19 cellular contexts compared by ENCODE assay signal in the genomic region with DNA sequence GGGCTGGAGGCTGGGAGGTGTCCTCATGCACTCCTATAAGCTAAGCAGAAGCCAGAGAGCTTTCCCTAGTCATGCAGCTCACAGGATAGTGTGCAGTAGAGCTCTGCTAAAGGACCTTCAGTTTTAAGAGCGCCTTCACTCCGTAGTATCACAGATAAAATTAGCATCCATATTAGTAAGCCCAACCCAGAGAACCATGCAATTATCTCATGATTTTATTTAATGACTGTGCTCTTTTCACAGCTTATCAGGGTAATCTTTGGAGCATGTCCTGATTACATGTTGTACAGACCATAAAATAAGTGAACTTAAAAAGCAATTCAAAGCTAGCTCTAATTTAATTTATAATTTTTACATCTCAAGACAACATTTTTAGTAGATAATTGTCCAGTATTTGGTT.
DNase-seq lines count a peak whose midpoint lies in the region; ATAC-seq, FAIRE-seq and TF ChIP-seq lines count a peak whose summit lies in the region.
"Had no signal": no experiment of that assay in that cellular context is flagged by ENCODE, and none has a peak within 500 bp of the region (broad histone marks: within the 10 kb centered on the region; RNA-seq: fewer than 3 reads in every experiment).

No MANE protein-coding gene starts in this region.

- no peak overlapping the region for H2BK15ac ChIP-seq in H9 (ENCODE audit: low read depth, low read length)

- H2AK5ac ChIP-seq in H9 (ENCODE audit: insufficient read length, low read length), result no peak overlapping the region

- no CpG with 5 or more reads among the region's 2 CpGs for WGBS in H9 (ENCODE audit: extremely low coverage, insufficient read length, low lambda C conversion rate)

- in situ Hi-C loops in gastrocnemius medialis (cut with MboI; ENCODE audit: low sequenced_read_pairs in 4 of 4), result loop anchor here in 2 of 4 donors (25.0 kb wide), 1 partner anchor 135 kb away; no protein-coding TSS in a partner anchor

- H3K27me3 Mint-ChIP-seq in H9 (ENCODE audit: low read depth), result no peaks in the 10 kb centered on the region
- H3K27me3 Mint-ChIP-seq in endothelial cell (ENCODE audit: unreplicated experiment), result peaks cover 4% of the 10 kb centered on the region

- H3K27ac Mint-ChIP-seq in H9, result peak overlapping the region in 2 of 3 experiments; percentile 35 to 60; a peak in 4 of 7 replicates
- H3K27ac Mint-ChIP-seq in endothelial cell (ENCODE audit: unreplicated experiment), result peak overlapping the region; percentile 25
- H3K27ac Mint-ChIP-seq: CD4-positive, CD25-positive, alpha-beta regulatory T cell; HFFc6 had no signal

- H3K4me1 ChIP-seq in H9 (ENCODE audit: insufficient read depth, low read length) (peaks cover 9% of the 10 kb centered on the region), gastrocnemius medialis (peaks cover 71 to 81% of the 10 kb centered on the region in 2 donors)

- H3K36me3 Mint-ChIP-seq in H9 (ENCODE audit: insufficient read depth in 1 of 3, low read depth in 3 of 3), result peaks cover 0 to 10% (median 3%) of the 10 kb centered on the region in 3 experiments; a peak in 3 of 7 replicates
- no peaks in the 10 kb centered on the region for H3K36me3 Mint-ChIP-seq in endothelial cell (ENCODE audit: low read depth, unreplicated experiment)
- H3K36me3 Mint-ChIP-seq: CD4-positive, CD25-positive, alpha-beta regulatory T cell had no signal

- H3K14ac ChIP-seq in H9 (ENCODE audit: insufficient read depth, low read length), result no peak overlapping the region

- no peak overlapping the region for H2BK12ac ChIP-seq in H9 (ENCODE audit: insufficient read length, low read depth, low read length)

- intact Hi-C loops in gastrocnemius medialis (cut with DNase I; ENCODE audit: low total_unique reads), result no loop called here

- H3K27me3 ChIP-seq in H9 (ENCODE audit: insufficient read depth, low read length), result no peaks in the 10 kb centered on the region
- no peaks in the 10 kb centered on the region for H3K27me3 ChIP-seq in gastrocnemius medialis

- H3K4me1 Mint-ChIP-seq in H9 (peaks cover 57 to 61% of the 10 kb centered on the region in 2 experiments), endothelial cell (ENCODE audit: unreplicated experiment) (peaks cover 54% of the 10 kb centered on the region)
- H3K4me1 Mint-ChIP-seq: CD4-positive, CD25-positive, alpha-beta regulatory T cell had no signal

- no peak overlapping the region for H4K8ac ChIP-seq in H9 (replicated peaks; ENCODE audit: insufficient read length, low read depth, low read length)

- H2BK5ac ChIP-seq in H9 (ENCODE audit: insufficient read length, low read length), result no peak overlapping the region

- H3K79me2 ChIP-seq in H9 (ENCODE audit: insufficient read depth, low read length), result peaks cover 3% of the 10 kb centered on the region; the same call in 1 of the 2 replicates

- H3K9ac ChIP-seq in H9 (ENCODE audit: extremely low read depth, insufficient read length, low read length), result no peak overlapping the region

- H3K23ac ChIP-seq in H9 (ENCODE audit: insufficient read length, low read depth, low read length), result no peak overlapping the region

- TF ChIP-seq POLR2A in gastrocnemius medialis (IDR thresholded peaks at IDR 0.05), result no peak

- H3K9me3 Mint-ChIP-seq in H9 (no peaks in the 10 kb centered on the region; a peak in 1 of 5 replicates), endothelial cell (ENCODE audit: unreplicated experiment) (no peaks in the 10 kb centered on the region)
- H3K9me3 Mint-ChIP-seq: CD4-positive, CD25-positive, alpha-beta regulatory T cell; HFFc6 had no signal

- H3K36me3 ChIP-seq in gastrocnemius medialis, result no peaks in the 10 kb centered on the region

- no peaks in the 10 kb centered on the region for H4K20me1 ChIP-seq in H9 (ENCODE audit: control insufficient read depth, insufficient read depth, insufficient read length)

- ATAC-seq in gastrocnemius medialis, result no peak
- ATAC-seq: HepG2, Panc1 had no signal

- peaks cover under 1% of the 10 kb centered on the region for H3K23me2 ChIP-seq in H9 (ENCODE audit: insufficient read length, low read depth, low read length, poor library complexity, severe bottlenecking)

- no peak overlapping the region for H2BK120ac ChIP-seq in H9 (ENCODE audit: low read depth, low read length, poor library complexity, severe bottlenecking)

- no peak overlapping the region for H2AFZ ChIP-seq in H9 (ENCODE audit: low read length)

- H3K79me1 ChIP-seq in H9 (ENCODE audit: insufficient read depth, low read depth, low read length, poor library complexity, severe bottlenecking), result no peaks in the 10 kb centered on the region

- H3K56ac ChIP-seq in H9 (ENCODE audit: insufficient read length, low read depth, low read length), result no peak overlapping the region

- H3T11ph ChIP-seq in H9 (ENCODE audit: low read length), result no peak overlapping the region

- no peak overlapping the region for H2BK20ac ChIP-seq in H9 (ENCODE audit: low read depth, low read length, poor library complexity, severe bottlenecking)

- H3K18ac ChIP-seq in H9 (ENCODE audit: insufficient read length, low read depth, low read length), result no peak overlapping the region

- no peak overlapping the region for H3K4me2 ChIP-seq in H9 (ENCODE audit: insufficient read depth, insufficient read length, low read length)

- H3K4me3 Mint-ChIP-seq in H9, result no peak overlapping the region
- H3K4me3 Mint-ChIP-seq in endothelial cell (ENCODE audit: unreplicated experiment), result no peak overlapping the region
- H3K4me3 Mint-ChIP-seq: CD4-positive, CD25-positive, alpha-beta regulatory T cell; HFFc6 had no signal

- no peak for DNase-seq in H9
- DNase-seq in NCI-H146 treated with DMSO at 0.1 percent for 48 hours (lab: John Stamatoyannopoulos, UW; ENCODE audit: unreplicated experiment), result peak; percentile 22
- DNase-seq in endothelial cell (ENCODE audit: low spot score), result no peak
- DNase-seq in gastrocnemius medialis, result no peak
- DNase-seq in activated gamma-delta T cell (lab: John Stamatoyannopoulos, UW), result no peak
- no peak for DNase-seq in middle frontal gyrus (ENCODE audit: extremely low spot score, low spot score)
- DNase-seq in frontal cortex (ENCODE audit: low spot score in 2 of 2), result no peak
- DNase-seq: Calu3; CD4-positive, CD25-positive, alpha-beta regulatory T cell; DMS53; GOT3; HFFc6; NCI-H1048; NCI-H187 treated with DMSO at 0.1 percent for 48 hours; NCI-H2171; NCI-H82; T-helper 1 cell had no signal

- no peak overlapping the region for H4K91ac ChIP-seq in H9 (ENCODE audit: insufficient read length, low read depth, low read length)

- no peak overlapping the region for H4K5ac ChIP-seq in H9 (ENCODE audit: insufficient read length, low read depth, low read length)

- no peak overlapping the region for H3K4ac ChIP-seq in H9 (ENCODE audit: low read depth, low read length)

- no peak for TF ChIP-seq CTCF in H9 (conservative IDR thresholded peaks at IDR 0.05)
- TF ChIP-seq CTCF in endothelial cell (IDR thresholded peaks at IDR 0.05; ENCODE audit: unreplicated experiment), result no peak
- TF ChIP-seq CTCF in gastrocnemius medialis (IDR thresholded peaks at IDR 0.05 in 4 of 5, conservative IDR thresholded peaks at IDR 0.05 in 1 of 5), result no peak

- H3K27ac ChIP-seq in H9 (ENCODE audit: insufficient read length, low read depth, low read length), result no peak overlapping the region
- H3K27ac ChIP-seq in gastrocnemius medialis, result peak overlapping the region; percentile 29 to 82 (median 70)

- H3K4me3 ChIP-seq in gastrocnemius medialis, result no peak overlapping the region

- FAIRE-seq in frontal cortex (lab: Jason Lieb, UNC), result no peak
- FAIRE-seq: HepG2 had no signal

- no peaks in the 10 kb centered on the region for H3K9me3 ChIP-seq in H9 (ENCODE audit: control insufficient read depth, low read depth, low read length)
- no peaks in the 10 kb centered on the region for H3K9me3 ChIP-seq in gastrocnemius medialis
